Comparison of ENCODE assay signal across 8 cellular contexts in genomic region chr9:95510610-95511231, GRCh38. TPM values are rescaled to one million over a fixed set of nuclear protein-coding genes. Genes with fewer than 3 reads are reported as not detected.
DNase-seq lines count a peak whose midpoint lies in the region; TF ChIP-seq lines count a peak whose summit lies in the region.

No MANE protein-coding gene starts in this region.

- H3K9me3 ChIP-seq in endodermal cell (ENCODE audit: control insufficient read depth, low read length) = no peaks in the 10 kb centered on the region
- H3K9me3 ChIP-seq in mesodermal cell (ENCODE audit: control insufficient read depth, low read length) = no peaks in the 10 kb centered on the region

- peak overlapping the region; percentile 75 for H3K9ac ChIP-seq in endodermal cell (ENCODE audit: extremely low read depth, low read length, poor library complexity, severe bottlenecking)

- H3K4me1 Mint-ChIP-seq in endodermal cell = peaks cover 32% of the 10 kb centered on the region

- peak overlapping the region; percentile 98 for H3K27ac ChIP-seq in endodermal cell (ENCODE audit: low read depth, low read length)
- H3K27ac ChIP-seq in mesodermal cell (ENCODE audit: low read depth, low read length, severe bottlenecking) = peak overlapping the region; percentile 98

- H3K9me3 Mint-ChIP-seq in endodermal cell = no peaks in the 10 kb centered on the region

- H3K27ac Mint-ChIP-seq in endodermal cell = peak overlapping the region; percentile 77

- H3K36me3 Mint-ChIP-seq in endodermal cell (ENCODE audit: low read depth) = no peaks in the 10 kb centered on the region

- DNase-seq in COLO668 (lab: John Stamatoyannopoulos, UW; ENCODE audit: unreplicated experiment) (peak; percentile 99), GM20000 (ENCODE audit: low spot score) (peak; percentile 93), HT1080 (ENCODE audit: low read depth) (peak; percentile 94), NOMO-1 treated with DMSO at 0.1 percent for 48 hours (lab: John Stamatoyannopoulos, UW; ENCODE audit: unreplicated experiment) (peak; percentile 74), activated T-cell treated with anti-CD3 and anti-CD28 coated beads for 1 hour (ENCODE audit: low read depth) (peak; percentile 74), endodermal cell (peak; percentile 95)
- DNase-seq in stimulated activated CD8-positive, alpha-beta memory T cell treated with anti-CD3 and anti-CD28 coated beads, Interleukin-12 subunit alpha, Interleukin-12 subunit beta, amount 100 ng/mL, for 4 hours (ENCODE audit: low read depth) = peak; percentile 75

- H3K4me3 ChIP-seq in endodermal cell (ENCODE audit: low read length) (peak overlapping the region; percentile 97), mesodermal cell (ENCODE audit: extremely low read depth, insufficient read depth, low read length, poor library complexity, severe bottlenecking) (peak overlapping the region; percentile 81)

- TF ChIP-seq CTCF in GM20000 (IDR thresholded peaks at IDR 0.05; ENCODE audit: extremely low read depth, missing control alignments) (no peak), endodermal cell (conservative IDR thresholded peaks at IDR 0.05) (no peak)

- peak overlapping the region; percentile 80 for H3K4me3 Mint-ChIP-seq in endodermal cell

- H3K27me3 Mint-ChIP-seq in endodermal cell (ENCODE audit: insufficient read depth) = peaks cover 43% of the 10 kb centered on the region

- 0% methylated on average over 7 to 78 of the region's 78 CpGs for WGBS in endodermal cell (ENCODE audit: insufficient coverage in 1 of 2, insufficient read length in 1 of 2), 2 experiments
- 0 to 1% methylated on average over 68 to 69 of the region's 78 CpGs for WGBS in mesodermal cell (ENCODE audit: insufficient coverage in 2 of 2), 2 experiments

- H3K4me1 ChIP-seq in endodermal cell (ENCODE audit: control insufficient read depth, insufficient read depth, low read length) (no peaks in the 10 kb centered on the region), mesodermal cell (ENCODE audit: control insufficient read depth, insufficient read depth, low read length, poor library complexity, severe bottlenecking) (peaks cover 18% of the 10 kb centered on the region)

- H3K36me3 ChIP-seq in endodermal cell (ENCODE audit: control insufficient read depth, insufficient read depth, low read length) (no peaks in the 10 kb centered on the region), mesodermal cell (ENCODE audit: control insufficient read depth, insufficient read depth, low read length) (no peaks in the 10 kb centered on the region)

- peaks cover 33% of the 10 kb centered on the region for H3K27me3 ChIP-seq in endodermal cell (ENCODE audit: control insufficient read depth, insufficient read depth, low read length, poor library complexity, severe bottlenecking)

RNA-seq across cellular contexts. Expression of gene PTCH1, which starts 6.0 kb away (rescaled TPM):
- total RNA-seq in HT1080 (2014; rRNA removed; shearing (Covaris generic)) = 0.77 and 2.1 TPM in 2 replicates
- 0.73 and 1.2 TPM in 2 replicates for polyA plus RNA-seq in HT1080 (2015; cell fraction: cytosol; rRNA removed)
- polyA plus RNA-seq in HT1080 (2015; cell fraction: nucleus; rRNA removed) = 1.6 and 2.7 TPM in 2 replicates
- 10 to 100 TPM; 26.0 to 32.9 TPM for total RNA-seq in endodermal cell
- 21.0 TPM for polyA plus RNA-seq in endodermal cell (2013, experiment 1 of 2)
- 18.5 TPM for polyA plus RNA-seq in endodermal cell (2013, experiment 2 of 2)
- 18.2 TPM for polyA plus RNA-seq in mesodermal cell (2013, experiment 1 of 2)
- 15.8 TPM for polyA plus RNA-seq in mesodermal cell (2013, experiment 2 of 2)

Comparison
In these comparisons a context has a peak if more than half of its experiments do, and no peak if none do; other contexts are left out.
1. Peak in every context shown above with its lines: DNase-seq, H3K4me3 ChIP-seq and H3K27ac ChIP-seq.